9 cellular contexts compared by ENCODE assay signal in genomic region chr17:42010898-42011516, GRCh38. TPM values are rescaled to one million over a fixed set of nuclear protein-coding genes. Genes with fewer than 3 reads are reported as not detected.
DNase-seq lines count a peak whose midpoint lies in the region; ATAC-seq, FAIRE-seq and TF ChIP-seq lines count a peak whose summit lies in the region.
"Had no signal": no experiment of that assay in that cellular context is flagged by ENCODE, and none has a peak within 500 bp of the region (broad histone marks: within the 10 kb centered on the region; RNA-seq: fewer than 3 reads in every experiment).

No MANE protein-coding gene starts in this region.

- peaks cover 100% of the 10 kb centered on the region for H3K79me2 ChIP-seq in neural progenitor cell (ENCODE audit: low read depth)

- no peak overlapping the region for H2AFZ ChIP-seq in neural progenitor cell (replicated peaks)

- DNase-seq in GM03348 (ENCODE audit: low spot score), result peak; percentile 56
- DNase-seq in LHCN-M2 (ENCODE audit: low read depth), result peak; percentile 50
- DNase-seq in bronchial epithelial cell (ENCODE audit: low read depth), result peak; percentile 49
- peak; percentile 21 for DNase-seq in neural progenitor cell (ENCODE audit: low spot score)
- no peak for DNase-seq in RKO (ENCODE audit: low spot score)
- DNase-seq in NCI-H748 treated with DMSO at 0.1 percent for 48 hours (lab: John Stamatoyannopoulos, UW), result no peak
- DNase-seq: NCI-H1930 had no signal

- H3K9ac ChIP-seq in neural progenitor cell, result no peak overlapping the region

- H3K27me3 Mint-ChIP-seq in neural progenitor cell (ENCODE audit: insufficient read depth, low read depth), result no peaks in the 10 kb centered on the region

- no peak overlapping the region for H3K4me2 ChIP-seq in neural progenitor cell

- H3K27ac Mint-ChIP-seq in neural progenitor cell, result peak overlapping the region; percentile 27

- peaks cover 51% of the 10 kb centered on the region for H4K20me1 ChIP-seq in neural progenitor cell (ENCODE audit: low read depth)

- no peaks in the 10 kb centered on the region for H3K9me3 Mint-ChIP-seq in neural progenitor cell

- H3K27me3 ChIP-seq in bronchial epithelial cell (ENCODE audit: control insufficient read depth, insufficient read depth, low read length) (no peaks in the 10 kb centered on the region), neural progenitor cell (no peaks in the 10 kb centered on the region)

- peaks cover 33% of the 10 kb centered on the region for H3K4me1 Mint-ChIP-seq in neural progenitor cell

- no peak overlapping the region for H3K27ac ChIP-seq in neural progenitor cell

- H3K4me3 Mint-ChIP-seq in neural progenitor cell, result no peak overlapping the region

- H3F3A ChIP-seq in neural progenitor cell (ENCODE audit: low read depth), result peaks cover 50% of the 10 kb centered on the region

- no peak for TF ChIP-seq CTCF in bronchial epithelial cell (IDR thresholded peaks at IDR 0.05; ENCODE audit: insufficient read depth, low read length, severe bottlenecking)
- no peak for TF ChIP-seq CTCF in neural progenitor cell (IDR thresholded peaks at IDR 0.05)

- H3K36me3 Mint-ChIP-seq in neural progenitor cell, result peaks cover 29% of the 10 kb centered on the region

- no peaks in the 10 kb centered on the region for H3K9me3 ChIP-seq in neural progenitor cell (ENCODE audit: low read depth)

- H3K4me1 ChIP-seq in neural progenitor cell, result peaks cover 16% of the 10 kb centered on the region

- ATAC-seq in HG02870 (IDR thresholded peaks at IDR 0.05; ENCODE audit: unreplicated experiment) (no peak), HG03571 (IDR thresholded peaks at IDR 0.05; ENCODE audit: unreplicated experiment) (no peak)

- H3K4me3 ChIP-seq in bronchial epithelial cell (ENCODE audit: low read depth, low read length), result no peak overlapping the region
- no peak overlapping the region for H3K4me3 ChIP-seq in neural progenitor cell

- H3K36me3 ChIP-seq in bronchial epithelial cell (ENCODE audit: control insufficient read depth, insufficient read depth, low read length), result no peaks in the 10 kb centered on the region
- H3K36me3 ChIP-seq in neural progenitor cell, result no peaks in the 10 kb centered on the region

- FAIRE-seq in bronchial epithelial cell (lab: Jason Lieb, UNC), result no peak

RNA-seq across cellular contexts. Expression of gene DNAJC7, which starts 6.2 kb away (rescaled TPM):
- total RNA-seq in LHCN-M2 (2014; rRNA removed) (67.5 and 83.1 TPM in 2 replicates), bronchial epithelial cell (47.7 and 77.2 TPM in 2 replicates), neural progenitor cell (ENCODE audit: low replicate concordance) (80.7 and 92.5 TPM in 2 replicates)
- 62.3 TPM for polyA plus RNA-seq in LHCN-M2 (2012)

RNA-seq across cellular contexts. Expression of gene NKIRAS2, which starts 8.9 kb away (rescaled TPM):
- total RNA-seq in LHCN-M2 (2014; rRNA removed), result 41.2 and 48.5 TPM in 2 replicates
- 36.7 TPM for polyA plus RNA-seq in LHCN-M2 (2012)
- total RNA-seq in bronchial epithelial cell, result 13.7 and 31.1 TPM in 2 replicates
- total RNA-seq in neural progenitor cell (ENCODE audit: low replicate concordance), result 23.7 and 50.1 TPM in 2 replicates

RNA-seq across cellular contexts. Expression of gene C17orf113, which starts 39.4 kb away (rescaled TPM):
- 0.29 TPM in 1 of 2 replicates, not detected in the other for total RNA-seq in LHCN-M2 (2014; rRNA removed)
- polyA plus RNA-seq in LHCN-M2 (2012), result 0.09 TPM
- 0.26 and 0.64 TPM in 2 replicates for total RNA-seq in bronchial epithelial cell
- 2.2 and 5.5 TPM in 2 replicates for total RNA-seq in neural progenitor cell (ENCODE audit: low replicate concordance)

RNA-seq across cellular contexts. Expression of gene CNP, which starts 44.4 kb away (rescaled TPM):
- 61.6 and 75.1 TPM in 2 replicates for total RNA-seq in LHCN-M2 (2014; rRNA removed)
- 77.0 TPM for polyA plus RNA-seq in LHCN-M2 (2012)
- 16.3 and 32.4 TPM in 2 replicates for total RNA-seq in bronchial epithelial cell
- total RNA-seq in neural progenitor cell (ENCODE audit: low replicate concordance), result 38.6 and 70.3 TPM in 2 replicates

Comparison
In these comparisons a context has a peak if more than half of its experiments do, and no peak if none do; other contexts are left out.
1. DNase-seq: peak in GM03348 (single experiment), LHCN-M2 (single experiment), bronchial epithelial cell (single experiment) and neural progenitor cell (single experiment); none in RKO (single experiment) and NCI-H748 treated with DMSO at 0.1 percent for 48 hours (single experiment).